In the genomic region with DNA sequence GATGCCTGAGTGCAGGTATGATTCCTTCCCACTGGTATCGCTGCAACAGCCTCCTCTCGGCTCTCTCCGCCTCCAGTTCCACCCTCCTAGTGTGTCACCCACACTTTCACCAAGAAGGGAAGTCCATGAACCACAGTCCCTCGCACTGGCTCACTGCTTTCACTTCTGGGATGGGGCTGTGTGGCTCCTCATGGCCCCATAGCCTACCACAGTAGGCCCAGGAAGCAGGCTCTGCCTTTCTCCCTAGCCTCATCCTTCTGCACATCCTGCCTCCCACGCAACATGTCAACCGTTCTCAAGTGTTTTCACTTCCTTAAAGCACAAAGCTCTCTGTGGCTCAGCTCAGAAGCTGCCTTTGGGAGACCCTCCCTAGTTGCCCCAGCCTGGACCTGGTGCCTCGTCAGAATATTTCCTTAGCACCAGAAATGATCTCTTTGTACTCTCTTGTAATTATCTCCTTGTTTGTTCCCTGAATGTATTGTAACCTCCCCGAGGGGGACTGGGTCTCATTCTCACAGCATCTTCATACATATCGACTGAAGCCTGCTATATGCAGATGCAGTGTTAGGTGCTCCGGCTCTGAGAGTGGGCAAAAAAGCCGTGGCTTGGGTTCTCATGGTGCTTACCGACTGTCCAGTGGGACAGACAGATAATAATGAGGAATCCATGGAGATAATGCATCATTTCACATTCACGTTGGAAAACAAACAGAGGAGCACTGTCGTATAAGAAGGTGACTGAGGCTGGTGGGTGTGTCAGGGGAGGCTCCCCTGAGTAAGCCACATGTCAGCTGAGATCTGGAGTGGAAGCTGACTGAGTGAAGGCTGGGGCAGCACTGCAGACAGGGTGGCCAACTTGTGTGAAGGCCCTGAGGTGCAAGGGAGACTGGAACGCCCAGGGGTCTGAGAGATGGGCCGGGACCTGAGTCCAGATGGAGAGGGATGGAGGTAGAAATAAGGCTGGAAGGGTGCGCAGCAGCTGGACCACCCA, we compare ENCODE assay signal across 8 cellular contexts.
A peak's percentile ranks its signal among the peaks of the same experiment; 100 is the strongest.
DNase-seq lines count a peak whose midpoint lies in the region; ATAC-seq and TF ChIP-seq lines count a peak whose summit lies in the region.

No MANE protein-coding gene starts in this region.

- no peaks in the 10 kb centered on the region for H3K9me3 Mint-ChIP-seq in CD4-positive, alpha-beta T cell
- H3K9me3 Mint-ChIP-seq in activated T-helper 2 cell treated with anti-CD3 and anti-CD28 coated beads, Interferon-gamma antibody, Interleukin-2, Interleukin-4, amounts not matched to agents 10 μg/mL and 5 μg/mL and 100 μg/mL, durations not matched to agents 14 hours and 24 hours and 36 hours: no peaks in the 10 kb centered on the region

- TF ChIP-seq CTCF in CD4-positive, alpha-beta T cell (IDR thresholded peaks at IDR 0.05): no peak

- POLR2A ChIA-PET in CD4-positive, alpha-beta T cell (lab: Charles Lee): no interaction called here

- peak; percentile 26 for ATAC-seq in CD4-positive, alpha-beta T cell (ENCODE audit: poor library complexity)
- ATAC-seq in GM19397 (IDR thresholded peaks at IDR 0.05; ENCODE audit: unreplicated experiment) (peak; percentile 48), HG03432 (IDR thresholded peaks at IDR 0.05; ENCODE audit: unreplicated experiment) (peak; percentile 69)

- H3K4me1 Mint-ChIP-seq in CD4-positive, alpha-beta T cell (ENCODE audit: low read depth): peaks cover 26% of the 10 kb centered on the region
- peaks cover 26% of the 10 kb centered on the region for H3K4me1 Mint-ChIP-seq in activated T-helper 2 cell treated with anti-CD3 and anti-CD28 coated beads, Interferon-gamma antibody, Interleukin-2, Interleukin-4, amounts not matched to agents 10 μg/mL and 5 μg/mL and 100 μg/mL, durations not matched to agents 14 hours and 24 hours and 36 hours (ENCODE audit: low read depth)

- no peak for DNase-seq in CD4-positive, alpha-beta T cell
- DNase-seq in activated T-helper 2 cell treated with anti-CD3 and anti-CD28 coated beads, Interferon-gamma antibody, Interleukin-2, Interleukin-4, amounts not matched to agents 10 μg/mL and 5 μg/mL and 100 μg/mL, durations not matched to agents 14 hours and 24 hours and 36 hours (ENCODE audit: low spot score): no peak
- peak; percentile 24 to 28 for DNase-seq in stimulated activated CD8-positive, alpha-beta memory T cell treated with anti-CD3 and anti-CD28 coated beads, Interleukin-15, amount 100 ng/mL, for 48 hours (ENCODE audit: low read depth in 2 of 2)
- DNase-seq in cortex of kidney (lab: John Stamatoyannopoulos, UW): no peak
- no peak for DNase-seq in HuH-7.5 (ENCODE audit: low spot score)
- no peak for DNase-seq in AG08396 (ENCODE audit: low spot score)

- intact Hi-C loops in CD4-positive, alpha-beta T cell (cut with DNase I, micrococcal nuclease): loop anchor here in 1 of 2 experiments (5.0 kb wide), 1 partner anchor 273 kb away; no protein-coding TSS in a partner anchor
- intact Hi-C loops in activated T-helper 2 cell treated with anti-CD3 and anti-CD28 coated beads, Interferon-gamma antibody, Interleukin-2, Interleukin-4, amounts not matched to agents 10 μg/mL and 5 μg/mL and 100 μg/mL, durations not matched to agents 14 hours and 24 hours and 36 hours (cut with micrococcal nuclease): loop anchor here (5.0 to 10.0 kb wide), 2 partner anchors 148 to 550 kb away; a partner anchor contains a TSS

- no peaks in the 10 kb centered on the region for H3K27me3 ChIP-seq in CD4-positive, alpha-beta T cell (ENCODE audit: control insufficient read depth, insufficient read depth, low read length)

- H3K36me3 Mint-ChIP-seq in CD4-positive, alpha-beta T cell (ENCODE audit: low read depth): no peaks in the 10 kb centered on the region
- no peaks in the 10 kb centered on the region for H3K36me3 Mint-ChIP-seq in activated T-helper 2 cell treated with anti-CD3 and anti-CD28 coated beads, Interferon-gamma antibody, Interleukin-2, Interleukin-4, amounts not matched to agents 10 μg/mL and 5 μg/mL and 100 μg/mL, durations not matched to agents 14 hours and 24 hours and 36 hours (ENCODE audit: low read depth)

- H3K9me3 ChIP-seq in CD4-positive, alpha-beta T cell (ENCODE audit: control insufficient read depth, low read length): no peaks in the 10 kb centered on the region

- no peak overlapping the region for H3K4me3 Mint-ChIP-seq in CD4-positive, alpha-beta T cell
- no peak overlapping the region for H3K4me3 Mint-ChIP-seq in activated T-helper 2 cell treated with anti-CD3 and anti-CD28 coated beads, Interferon-gamma antibody, Interleukin-2, Interleukin-4, amounts not matched to agents 10 μg/mL and 5 μg/mL and 100 μg/mL, durations not matched to agents 14 hours and 24 hours and 36 hours (ENCODE audit: low read depth)

- H3K27me3 Mint-ChIP-seq in CD4-positive, alpha-beta T cell: no peaks in the 10 kb centered on the region
- peaks cover 16% of the 10 kb centered on the region for H3K27me3 Mint-ChIP-seq in activated T-helper 2 cell treated with anti-CD3 and anti-CD28 coated beads, Interferon-gamma antibody, Interleukin-2, Interleukin-4, amounts not matched to agents 10 μg/mL and 5 μg/mL and 100 μg/mL, durations not matched to agents 14 hours and 24 hours and 36 hours (ENCODE audit: low read depth)

- H3K27ac ChIP-seq in CD4-positive, alpha-beta T cell (ENCODE audit: low read depth, low read length): no peak overlapping the region

- CTCF ChIA-PET in CD4-positive, alpha-beta T cell (lab: Charles Lee): no interaction called here

- H3K27ac Mint-ChIP-seq in CD4-positive, alpha-beta T cell: peak overlapping the region; percentile 18
- H3K27ac Mint-ChIP-seq in activated T-helper 2 cell treated with anti-CD3 and anti-CD28 coated beads, Interferon-gamma antibody, Interleukin-2, Interleukin-4, amounts not matched to agents 10 μg/mL and 5 μg/mL and 100 μg/mL, durations not matched to agents 14 hours and 24 hours and 36 hours: peak overlapping the region; percentile 26

Comparison
In these comparisons a context has a peak if more than half of its experiments do, and no peak if none do; other contexts are left out.
1. DNase-seq: peak in stimulated activated CD8-positive, alpha-beta memory T cell treated with anti-CD3 and anti-CD28 coated beads, Interleukin-15, amount 100 ng/mL, for 48 hours (2 of 2); none in CD4-positive, alpha-beta T cell (0 of 10), activated T-helper 2 cell treated with anti-CD3 and anti-CD28 coated beads, Interferon-gamma antibody, Interleukin-2, Interleukin-4, amounts not matched to agents 10 μg/mL and 5 μg/mL and 100 μg/mL, durations not matched to agents 14 hours and 24 hours and 36 hours (single experiment), cortex of kidney (single experiment), HuH-7.5 (single experiment) and AG08396 (single experiment).
2. Peak in every context shown above with its lines, with median percentiles within 50 percentile points of each other: ATAC-seq.